Comparison of ENCODE assay signal across 8 cellular contexts in genomic region chr18:79378416-79379250, GRCh38. TPM values are rescaled to one million over a fixed set of nuclear protein-coding genes. Genes with fewer than 3 reads are reported as not detected.
DNase-seq lines count a peak whose midpoint lies in the region; ATAC-seq and TF ChIP-seq lines count a peak whose summit lies in the region.

No MANE protein-coding gene starts in this region.

- H3K27ac ChIP-seq in BLaER1 treated with 17β-estradiol and CSF1 and Interleukin-3, amounts not matched to agents 10 nM and 100 nM = no peak overlapping the region
- no peak overlapping the region for H3K27ac ChIP-seq in VCaP
- no peak overlapping the region for H3K27ac ChIP-seq in brain microvascular endothelial cell
- H3K27ac ChIP-seq in iPS-20b (ENCODE audit: low read length) = no peak overlapping the region
- no peak overlapping the region for H3K27ac ChIP-seq in spleen

- H3K27me3 ChIP-seq in BLaER1 treated with 17β-estradiol and CSF1 and Interleukin-3, amounts not matched to agents 10 nM and 100 nM = no peaks in the 10 kb centered on the region
- H3K27me3 ChIP-seq in brain microvascular endothelial cell (replicated peaks) = no peaks in the 10 kb centered on the region
- H3K27me3 ChIP-seq in iPS-20b (ENCODE audit: insufficient read depth, low read length) = no peaks in the 10 kb centered on the region; the same call in 1 of the 2 replicates
- no peaks in the 10 kb centered on the region for H3K27me3 ChIP-seq in spleen (replicated peaks in 1 of 7)

- H3K4me2 ChIP-seq in BLaER1 treated with 17β-estradiol and CSF1 and Interleukin-3, amounts not matched to agents 10 nM and 100 nM = peak overlapping the region in 8 of 11 experiments; percentile 21 to 85 (median 45); a peak in 12 of 22 replicates

- H3K4me1 ChIP-seq in BLaER1 treated with 17β-estradiol and CSF1 and Interleukin-3, amounts not matched to agents 10 nM and 100 nM = peaks cover 0 to 7% (median 4%) of the 10 kb centered on the region in 10 experiments; a peak in 9 of 20 replicates
- H3K4me1 ChIP-seq in iPS-20b (ENCODE audit: insufficient read depth, low read length) (peaks cover 5% of the 10 kb centered on the region; the same call in 1 of the 2 replicates), spleen (peaks cover 6 to 18% (median 11%) of the 10 kb centered on the region in 6 donors)

- peak; percentile 60 for ATAC-seq in GM19463 (IDR thresholded peaks at IDR 0.05; ENCODE audit: unreplicated experiment)

- 46 to 65% (median 48%) methylated on average over 36 to 49 of the region's 49 CpGs for WGBS in spleen, 5 donors

- in situ Hi-C loops in brain microvascular endothelial cell (cut with HindIII; ENCODE audit: low pct_ligation_motif_present, low sequenced_read_pairs) = loop anchor here (25.0 kb wide), 1 partner anchor 259 kb away; no protein-coding TSS in a partner anchor

- no peaks in the 10 kb centered on the region for H3K9me3 ChIP-seq in BLaER1 treated with 17β-estradiol and CSF1 and Interleukin-3, amounts not matched to agents 10 nM and 100 nM (replicated peaks in 1 of 11)
- H3K9me3 ChIP-seq in iPS-20b (ENCODE audit: insufficient read depth, low read depth, low read length) (no peaks in the 10 kb centered on the region), spleen (no peaks in the 10 kb centered on the region)

- H3K4me3 ChIP-seq in BLaER1 treated with 17β-estradiol and CSF1 and Interleukin-3, amounts not matched to agents 10 nM and 100 nM = no peak overlapping the region
- no peak overlapping the region for H3K4me3 ChIP-seq in brain microvascular endothelial cell (ENCODE audit: low read depth, low read length)
- H3K4me3 ChIP-seq in iPS-20b (ENCODE audit: low read length) = peak overlapping the region; percentile 63; the same call in 1 of the 2 replicates
- no peak overlapping the region for H3K4me3 ChIP-seq in spleen

- H4K20me1 ChIP-seq in BLaER1 treated with 17β-estradiol and CSF1 and Interleukin-3, amounts not matched to agents 10 nM and 100 nM = peaks cover 0 to 60% (median 13%) of the 10 kb centered on the region in 11 experiments; a peak in 15 of 22 replicates

- TF ChIP-seq CTCF in VCaP (conservative IDR thresholded peaks at IDR 0.05) (peak; percentile 94), brain microvascular endothelial cell (IDR thresholded peaks at IDR 0.05; ENCODE audit: low read depth, low read length, missing control alignments) (peak; percentile 98), spleen (IDR thresholded peaks at IDR 0.05 in 8 of 11, conservative IDR thresholded peaks at IDR 0.05 in 3 of 11) (peak; percentile 93 to 99 (median 97))

- no peak for TF ChIP-seq POLR2A in spleen (IDR thresholded peaks at IDR 0.05)

- intact Hi-C loops in spleen (cut with DNase I; ENCODE audit: low total_unique reads) = no loop called here

- peak; percentile 67 for DNase-seq in HT1080 (ENCODE audit: low read depth)
- peak; percentile 75 for DNase-seq in brain microvascular endothelial cell
- DNase-seq in spleen = peak; percentile 95
- DNase-seq in NCI-H1417 treated with DMSO at 0.1 percent for 48 hours (lab: John Stamatoyannopoulos, UW) = no peak

- no peak overlapping the region for H3K9ac ChIP-seq in BLaER1 treated with 17β-estradiol and CSF1 and Interleukin-3, amounts not matched to agents 10 nM and 100 nM
- H3K9ac ChIP-seq in iPS-20b (ENCODE audit: low read depth, low read length) = peak overlapping the region; percentile 49; the same call in 1 of the 2 replicates

- H3K36me3 ChIP-seq in BLaER1 treated with 17β-estradiol and CSF1 and Interleukin-3, amounts not matched to agents 10 nM and 100 nM = peaks cover 0 to 36% (median 10%) of the 10 kb centered on the region in 11 experiments; a peak in 14 of 22 replicates
- H3K36me3 ChIP-seq in brain microvascular endothelial cell (replicated peaks) (no peaks in the 10 kb centered on the region), iPS-20b (ENCODE audit: insufficient read depth, low read depth, low read length) (0 out of 2 replicates have a peak, but pooled peaks cover 4% of the 10 kb centered on the region), spleen (peaks cover 0 to 60% (median 18%) of the 10 kb centered on the region in 6 donors)

RNA-seq across cellular contexts. Expression of gene NFATC1, which starts 17.1 kb away (rescaled TPM):
- 0.10 TPM in 1 of 2 replicates, not detected in the other for total RNA-seq in HT1080 (2014; rRNA removed; shearing (Covaris generic))
- 0.46 and 0.64 TPM in 2 replicates for polyA plus RNA-seq in HT1080 (2015; cell fraction: cytosol; rRNA removed)
- polyA plus RNA-seq in HT1080 (2015; cell fraction: nucleus; rRNA removed) = 0.19 and 0.73 TPM in 2 replicates
- total RNA-seq in spleen = 10 to 100 TPM; 38.6 to 64.9 (median 56.1) TPM
- polyA plus RNA-seq in spleen = 10 to 100 TPM; 20.7 to 36.4 (median 30.0) TPM

Comparison
In these comparisons a context has a peak if more than half of its experiments do, and no peak if none do; other contexts are left out.
1. RNA of gene NFATC1, which starts 17.1 kb away (total RNA-seq): 38.6 to 64.9 TPM in spleen; 0.10 TPM in HT1080; every median in the first group is over 10 times any median in the second.
2. Peak in every context shown above with its lines, with median percentiles within 50 percentile points of each other: CTCF ChIP-seq.